Comparison of ENCODE assay signal across 8 cellular contexts in the genomic region with DNA sequence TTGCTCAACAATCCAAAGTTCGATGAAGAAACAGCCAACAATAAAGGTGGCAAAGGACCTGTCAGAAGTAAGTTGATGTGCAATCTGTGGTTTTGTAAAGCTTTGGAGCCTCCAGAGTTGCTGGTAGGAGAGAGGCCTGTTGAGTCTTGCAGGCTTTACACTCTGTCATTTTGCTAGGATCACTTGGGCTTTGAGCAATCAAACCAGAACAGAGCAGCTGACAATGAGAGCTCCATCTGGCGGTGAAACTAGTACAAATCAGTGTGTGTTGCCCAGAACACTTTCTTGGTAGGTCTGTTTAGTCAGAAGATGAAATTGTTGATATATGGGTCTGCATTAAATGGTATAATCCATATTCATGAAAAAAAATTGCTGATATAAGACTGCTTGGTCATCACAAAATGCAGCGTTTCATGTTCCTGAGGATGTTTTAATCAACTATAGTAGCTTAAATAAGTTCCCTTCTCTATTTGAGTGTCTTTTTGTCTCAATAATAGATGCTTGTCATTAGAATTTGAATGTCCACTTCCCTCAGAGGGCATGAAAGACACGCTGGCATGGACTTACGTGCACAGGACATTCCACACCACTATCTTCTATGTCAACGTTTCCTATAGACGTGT. TPM values are rescaled to one million over a fixed set of nuclear protein-coding genes. Genes with fewer than 3 reads are reported as not detected.
A peak's percentile ranks its signal among the peaks of the same experiment; 100 is the strongest.
DNase-seq lines count a peak whose midpoint lies in the region; ATAC-seq and TF ChIP-seq lines count a peak whose summit lies in the region.

No MANE protein-coding gene starts in this region.

- H3K27me3 Mint-ChIP-seq in activated naive CD8-positive, alpha-beta T cell treated with anti-CD3 and anti-CD28 coated beads, Interleukin-2, amount 50 U/mL, for 24 hours: no peaks in the 10 kb centered on the region

- no peak overlapping the region for H3K4me3 Mint-ChIP-seq in activated naive CD8-positive, alpha-beta T cell treated with anti-CD3 and anti-CD28 coated beads, Interleukin-2, amount 50 U/mL, for 24 hours

- DNase-seq in Ammon's horn (ENCODE audit: low spot score) (peak; percentile 90), MG63 (peak; percentile 41), SKM-1 (lab: John Stamatoyannopoulos, UW; ENCODE audit: unreplicated experiment) (peak; percentile 73), heart right ventricle (peak in 1 of 2 donors; percentile 80), renal cortical epithelial cell (ENCODE audit: low read depth) (peak; percentile 74)
- DNase-seq in activated naive CD8-positive, alpha-beta T cell treated with anti-CD3 and anti-CD28 coated beads, Interleukin-2, amount 50 U/mL, for 24 hours: peak; percentile 60

- TF ChIP-seq CTCF in heart right ventricle (IDR thresholded peaks at IDR 0.05): peak; percentile 49 to 88 (median 80)

- intact Hi-C loops in heart right ventricle (cut with DNase I): loop anchor here in 8 of 10 donors (1.0 to 10.0 kb wide), 3 partner anchors 52 to 127 kb away; no protein-coding TSS in a partner anchor

- no peaks in the 10 kb centered on the region for H3K9me3 ChIP-seq in MG63
- H3K9me3 ChIP-seq in heart right ventricle: no peaks in the 10 kb centered on the region

- no peaks in the 10 kb centered on the region for H3K9me3 Mint-ChIP-seq in activated naive CD8-positive, alpha-beta T cell treated with anti-CD3 and anti-CD28 coated beads, Interleukin-2, amount 50 U/mL, for 24 hours

- H3K27ac Mint-ChIP-seq in activated naive CD8-positive, alpha-beta T cell treated with anti-CD3 and anti-CD28 coated beads, Interleukin-2, amount 50 U/mL, for 24 hours: no peak overlapping the region

- peaks cover 0 to 11% (median 0%) of the 10 kb centered on the region in 9 donors for H3K4me1 ChIP-seq in heart right ventricle

- WGBS in heart right ventricle, 2 donors: 60% methylated on average over 7 of the region's 7 CpGs

- H3K27me3 ChIP-seq in MG63: no peaks in the 10 kb centered on the region
- no peaks in the 10 kb centered on the region for H3K27me3 ChIP-seq in heart right ventricle

- peaks cover 17% of the 10 kb centered on the region for H3K36me3 Mint-ChIP-seq in activated naive CD8-positive, alpha-beta T cell treated with anti-CD3 and anti-CD28 coated beads, Interleukin-2, amount 50 U/mL, for 24 hours (ENCODE audit: low read depth)

- H3K4me3 ChIP-seq in MG63: no peak overlapping the region
- H3K4me3 ChIP-seq in heart right ventricle: no peak overlapping the region

- H3K36me3 ChIP-seq in MG63 (no peaks in the 10 kb centered on the region), heart right ventricle (peaks cover 0 to 53% (median 7%) of the 10 kb centered on the region in 9 donors)

- H3K4me1 Mint-ChIP-seq in activated naive CD8-positive, alpha-beta T cell treated with anti-CD3 and anti-CD28 coated beads, Interleukin-2, amount 50 U/mL, for 24 hours: peaks cover 4% of the 10 kb centered on the region

- ATAC-seq in GM18909 (IDR thresholded peaks at IDR 0.05; ENCODE audit: poor library complexity, unreplicated experiment) (peak; percentile 53), heart right ventricle (peak; percentile 81 to 95 (median 90)), GM19023 (IDR thresholded peaks at IDR 0.05; ENCODE audit: unreplicated experiment) (no peak)
- peak; percentile 74 for ATAC-seq in activated naive CD8-positive, alpha-beta T cell treated with anti-CD3 and anti-CD28 coated beads, Interleukin-2, amount 50 U/mL, for 24 hours

- H3K27ac ChIP-seq in heart right ventricle: no peak overlapping the region

RNA-seq across cellular contexts. Expression of a gene that starts 25.7 kb away (rescaled TPM):
- 1.3 and 1.4 TPM in 2 replicates for total RNA-seq in MG63 (2014; rRNA removed; shearing (Covaris generic); ENCODE audit: low replicate concordance)
- total RNA-seq in heart right ventricle: 1 to 10 TPM; 2.8 to 8.5 (median 5.1) TPM
- polyA plus RNA-seq in heart right ventricle: 1 to 10 TPM; 1.5 to 2.6 TPM
- total RNA-seq in renal cortical epithelial cell: 1.7 and 3.8 TPM in 2 replicates

RNA-seq across cellular contexts. Expression of a gene that starts 39.6 kb away (rescaled TPM):
- 23.3 and 25.2 TPM in 2 replicates for total RNA-seq in MG63 (2014; rRNA removed; shearing (Covaris generic); ENCODE audit: low replicate concordance)
- total RNA-seq in heart right ventricle: 1 to 10 TPM; 1.7 to 8.6 (median 3.9) TPM
- 1 to 10 TPM; 5.0 to 8.6 TPM for polyA plus RNA-seq in heart right ventricle
- total RNA-seq in renal cortical epithelial cell: 7.5 and 10.6 TPM in 2 replicates

RNA-seq across cellular contexts. Expression of a gene that starts 52.4 kb away (rescaled TPM):
- 37.8 and 40.6 TPM in 2 replicates for total RNA-seq in MG63 (2014; rRNA removed; shearing (Covaris generic); ENCODE audit: low replicate concordance)
- 10 to 100 TPM; 15.2 to 28.7 (median 18.2) TPM for total RNA-seq in heart right ventricle
- 10 to 100 TPM in 1 of 2 donors, 1 to 10 TPM in 1; 5.4 to 21.6 TPM for polyA plus RNA-seq in heart right ventricle
- total RNA-seq in renal cortical epithelial cell: 71.9 and 106 TPM in 2 replicates
